10 cellular contexts compared by ENCODE assay signal in genomic region chr3:145776782-145777408, GRCh38.
DNase-seq lines count a peak whose midpoint lies in the region; ATAC-seq and TF ChIP-seq lines count a peak whose summit lies in the region.
"Had no signal": no experiment of that assay in that cellular context is flagged by ENCODE, and none has a peak within 500 bp of the region (broad histone marks: within the 10 kb centered on the region; RNA-seq: fewer than 3 reads in every experiment).

No MANE protein-coding gene starts in this region.

- no peaks in the 10 kb centered on the region for H3K4me1 Mint-ChIP-seq in CD4-positive, alpha-beta T cell (ENCODE audit: low read depth)

- H3K4me3 Mint-ChIP-seq in CD4-positive, alpha-beta T cell = no peak overlapping the region
- H3K4me3 Mint-ChIP-seq: dendritic cell treated with granulocyte-macrophage colony-stimulating factor and Interleukin-4, amounts not matched to agents 40 ng/mL and 50 ng/mL, for 4 days; stimulated activated naive CD8-positive, alpha-beta T cell treated with anti-CD3 and anti-CD28 coated beads, Interleukin-15, Interleukin-2, amounts not matched to agents 100 ng/mL and 50 ng/mL, for 24 hours had no signal

- no peaks in the 10 kb centered on the region for H3K36me3 Mint-ChIP-seq in CD4-positive, alpha-beta T cell (ENCODE audit: low read depth)

- no peak overlapping the region for H3K27ac ChIP-seq in CD4-positive, alpha-beta T cell (ENCODE audit: low read depth, low read length)

- H3K27me3 ChIP-seq in CD4-positive, alpha-beta T cell (ENCODE audit: control insufficient read depth, insufficient read depth, low read length) = no peaks in the 10 kb centered on the region

- H3K27ac Mint-ChIP-seq in CD4-positive, alpha-beta T cell = no peak overlapping the region
- H3K27ac Mint-ChIP-seq: dendritic cell treated with granulocyte-macrophage colony-stimulating factor and Interleukin-4, amounts not matched to agents 40 ng/mL and 50 ng/mL, for 4 days; stimulated activated naive CD8-positive, alpha-beta T cell treated with anti-CD3 and anti-CD28 coated beads, Interleukin-15, Interleukin-2, amounts not matched to agents 100 ng/mL and 50 ng/mL, for 24 hours had no signal

- no peaks in the 10 kb centered on the region for H3K27me3 Mint-ChIP-seq in CD4-positive, alpha-beta T cell
- H3K27me3 Mint-ChIP-seq: dendritic cell treated with granulocyte-macrophage colony-stimulating factor and Interleukin-4, amounts not matched to agents 40 ng/mL and 50 ng/mL, for 4 days; stimulated activated naive CD8-positive, alpha-beta T cell treated with anti-CD3 and anti-CD28 coated beads, Interleukin-15, Interleukin-2, amounts not matched to agents 100 ng/mL and 50 ng/mL, for 24 hours had no signal

- H3K9me3 ChIP-seq in CD4-positive, alpha-beta T cell (ENCODE audit: control insufficient read depth, low read length) = no peaks in the 10 kb centered on the region

- peak; percentile 76 for ATAC-seq in GM21529 (IDR thresholded peaks at IDR 0.05; ENCODE audit: unreplicated experiment)
- ATAC-seq in CD4-positive, alpha-beta T cell (ENCODE audit: poor library complexity) = no peak

- H3K9me3 Mint-ChIP-seq in CD4-positive, alpha-beta T cell = peaks cover 3% of the 10 kb centered on the region
- H3K9me3 Mint-ChIP-seq: dendritic cell treated with granulocyte-macrophage colony-stimulating factor and Interleukin-4, amounts not matched to agents 40 ng/mL and 50 ng/mL, for 4 days had no signal

- CTCF ChIA-PET in CD4-positive, alpha-beta T cell (lab: Charles Lee) = no interaction called here

- POLR2A ChIA-PET in CD4-positive, alpha-beta T cell (lab: Charles Lee) = no interaction called here

- TF ChIP-seq CTCF in CD4-positive, alpha-beta T cell (IDR thresholded peaks at IDR 0.05) = no peak

- DNase-seq in activated CD4-positive, alpha-beta T cell treated with anti-CD3 and anti-CD28 coated beads for 48 hours = peak; percentile 15
- DNase-seq in activated CD4-positive, alpha-beta T cell treated with anti-CD3 and anti-CD28 coated beads, Interleukin-2, amount 50 U/mL, for 4 hours = no peak
- DNase-seq in Kasumi-1 (lab: John Stamatoyannopoulos, UW) (peak; percentile 43 to 78), SKM-1 treated with dmso at 0.1 percent for 144 hours (lab: John Stamatoyannopoulos, UW; ENCODE audit: unreplicated experiment) (peak; percentile 38), glomerular endothelial cell (ENCODE audit: extremely low read depth, low read depth, low spot score) (peak; percentile 75), smooth muscle cell of the brain vasculature (ENCODE audit: low read depth, low spot score) (peak; percentile 57)
- DNase-seq in CD4-positive, alpha-beta T cell = no peak

- intact Hi-C loops in CD4-positive, alpha-beta T cell (cut with DNase I, micrococcal nuclease) = no loop called here

Comparison
In these comparisons a context has a peak if more than half of its experiments do, and no peak if none do; other contexts are left out.
1. DNase-seq: peak in activated CD4-positive, alpha-beta T cell treated with anti-CD3 and anti-CD28 coated beads for 48 hours (single experiment), Kasumi-1 (2 of 2), SKM-1 treated with dmso at 0.1 percent for 144 hours (single experiment), glomerular endothelial cell (single experiment) and smooth muscle cell of the brain vasculature (single experiment); none in activated CD4-positive, alpha-beta T cell treated with anti-CD3 and anti-CD28 coated beads, Interleukin-2, amount 50 U/mL, for 4 hours (0 of 2) and CD4-positive, alpha-beta T cell (0 of 10).